8 cellular contexts compared by ENCODE assay signal in genomic region chr4:165502919-165503907, GRCh38.
A peak's percentile ranks its signal among the peaks of the same experiment; 100 is the strongest.
DNase-seq lines count a peak whose midpoint lies in the region; ATAC-seq, FAIRE-seq and TF ChIP-seq lines count a peak whose summit lies in the region.

No MANE protein-coding gene starts in this region.

- TF ChIP-seq POLR2A in body of pancreas (IDR thresholded peaks at IDR 0.05) (no peak), esophagus muscularis mucosa (IDR thresholded peaks at IDR 0.05; ENCODE audit: low read depth) (no peak)

- no peak for FAIRE-seq in pancreas (lab: Jason Lieb, UNC)

- intact Hi-C loops in body of pancreas (cut with DNase I) (no loop called here), pancreas (cut with DNase I) (no loop called here), esophagus muscularis mucosa (cut with DNase I) (no loop called here)

- H3K27me3 ChIP-seq in body of pancreas (no peaks in the 10 kb centered on the region), pancreas (no peaks in the 10 kb centered on the region), esophagus muscularis mucosa (no peaks in the 10 kb centered on the region)

- H3K4me3 ChIP-seq in body of pancreas (no peak overlapping the region), pancreas (no peak overlapping the region), esophagus muscularis mucosa (no peak overlapping the region)

- 78 to 81% methylated on average over 7 of the region's 7 CpGs for WGBS in body of pancreas, 2 donors
- 78 to 84% methylated on average over 7 of the region's 7 CpGs for WGBS in pancreas, 2 donors
- 88% methylated on average over 7 of the region's 7 CpGs for WGBS in esophagus muscularis mucosa

- ATAC-seq in GM18870 (IDR thresholded peaks at IDR 0.05; ENCODE audit: unreplicated experiment) (peak; percentile 81), HG03354 (IDR thresholded peaks at IDR 0.05; ENCODE audit: poor library complexity, severe bottlenecking, unreplicated experiment) (peak; percentile 55), body of pancreas (peak; percentile 40), pancreas (peak in 3 of 4 donors; percentile 28 to 61 (median 58)), GM19452 (IDR thresholded peaks at IDR 0.05; ENCODE audit: unreplicated experiment) (no peak)

- DNase-seq in body of pancreas (no peak), pancreas (no peak), NAMALWA (ENCODE audit: low spot score) (no peak), esophagus muscularis mucosa (ENCODE audit: extremely low spot score) (no peak)
- no peak for DNase-seq in activated T-cell treated with anti-CD3 and anti-CD28 coated beads, Interleukin-2, amount 50 U/mL, for 48 hours

- H3K9me3 ChIP-seq in body of pancreas (no peaks in the 10 kb centered on the region), pancreas (no peaks in the 10 kb centered on the region), esophagus muscularis mucosa (no peaks in the 10 kb centered on the region)

- TF ChIP-seq EP300 in esophagus muscularis mucosa (IDR thresholded peaks at IDR 0.05): no peak

- no peak for TF ChIP-seq CTCF in body of pancreas (IDR thresholded peaks at IDR 0.05)
- TF ChIP-seq CTCF in pancreas (IDR thresholded peaks at IDR 0.05): no peak
- TF ChIP-seq CTCF in esophagus muscularis mucosa (IDR thresholded peaks at IDR 0.05): no peak

- no peak overlapping the region for H3K27ac ChIP-seq in body of pancreas
- H3K27ac ChIP-seq in pancreas: peak overlapping the region in 1 of 4 donors; percentile 4
- peak overlapping the region in 1 of 4 donors; percentile 9 for H3K27ac ChIP-seq in esophagus muscularis mucosa (replicated peaks in 1 of 4)

- H3K4me1 ChIP-seq in body of pancreas (no peaks in the 10 kb centered on the region), pancreas (peaks cover 0 to 3% (median 0%) of the 10 kb centered on the region in 3 donors), esophagus muscularis mucosa (peaks cover 7 to 26% (median 22%) of the 10 kb centered on the region in 4 donors)

- H3K36me3 ChIP-seq in body of pancreas (replicated peaks in 1 of 2; ENCODE audit: insufficient read depth in 1 of 2, low read depth in 2 of 2) (no peaks in the 10 kb centered on the region), pancreas (no peaks in the 10 kb centered on the region), esophagus muscularis mucosa (no peaks in the 10 kb centered on the region)
